In the genomic region with DNA sequence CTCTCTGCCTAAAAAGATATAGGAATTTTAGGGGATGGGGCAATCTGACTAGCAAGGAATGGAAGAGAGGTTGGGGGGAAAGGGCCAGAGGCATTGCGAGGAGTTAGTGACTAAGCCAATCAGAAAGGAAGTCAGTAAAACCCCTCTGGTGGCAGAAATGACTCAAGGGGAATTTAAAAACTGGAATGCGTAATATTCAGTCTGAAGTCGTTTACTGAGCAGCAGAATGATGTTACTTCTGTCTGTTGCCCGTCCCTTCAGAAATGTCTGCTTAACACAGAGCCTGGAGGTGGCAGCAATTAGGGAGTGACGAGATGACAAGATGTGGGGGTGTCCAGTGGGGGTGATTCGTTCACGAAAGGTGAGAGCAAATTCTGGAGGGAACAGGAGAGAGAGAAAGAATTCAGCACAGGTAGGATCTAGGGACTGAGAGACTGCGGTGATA, we compare ENCODE assay signal across 8 cellular contexts.
A peak's percentile ranks its signal among the peaks of the same experiment; 100 is the strongest.
DNase-seq lines count a peak whose midpoint lies in the region; ATAC-seq and TF ChIP-seq lines count a peak whose summit lies in the region.

No MANE protein-coding gene starts in this region.

- no peak overlapping the region for H3K27ac ChIP-seq in upper lobe of right lung

- H3K27me3 ChIP-seq in GM06990 (replicated peaks; ENCODE audit: control insufficient read depth, insufficient read depth, low read length) (no peaks in the 10 kb centered on the region), upper lobe of right lung (no peaks in the 10 kb centered on the region)

- TF ChIP-seq CTCF in GM06990 (IDR thresholded peaks at IDR 0.05; ENCODE audit: insufficient read depth, low read length, poor library complexity, severe bottlenecking) (peak; percentile 14), upper lobe of right lung (IDR thresholded peaks at IDR 0.05) (no peak)

- ATAC-seq in HG02588 (IDR thresholded peaks at IDR 0.05; ENCODE audit: unreplicated experiment) (peak; percentile 67), upper lobe of right lung (no peak)

- no peaks in the 10 kb centered on the region for H3K9me3 ChIP-seq in upper lobe of right lung

- peak overlapping the region; percentile 32 for H3K4me3 ChIP-seq in GM06990 (replicated peaks; ENCODE audit: low read depth, low read length)
- no peak overlapping the region for H3K4me3 ChIP-seq in upper lobe of right lung

- intact Hi-C loops in upper lobe of right lung (cut with DNase I) = loop anchor here (10.0 kb wide), 1 partner anchor 172 kb away; no protein-coding TSS in a partner anchor

- DNase-seq in GM06990 (ENCODE audit: extremely low read depth, insufficient read length) = peak; percentile 53
- peak; percentile 33 for DNase-seq in activated CD4-positive, CD25-positive, alpha-beta regulatory T cell treated with anti-CD3 and anti-CD28 coated beads, Interleukin-2, amount 50 U/mL, for 72 hours
- peak; percentile 71 for DNase-seq in iris pigment epithelial cell (ENCODE audit: low read depth)
- no peak for DNase-seq in NCI-H187 treated with DMSO at 0.1 percent for 48 hours (lab: John Stamatoyannopoulos, UW)
- DNase-seq in NCI-H82 treated with DMSO at 0.1 percent for 48 hours (lab: John Stamatoyannopoulos, UW; ENCODE audit: unreplicated experiment) = no peak
- DNase-seq in effector CD8-positive, alpha-beta T cell (lab: John Stamatoyannopoulos, UW) = no peak
- DNase-seq in upper lobe of right lung = no peak

- H3K4me1 ChIP-seq in upper lobe of right lung = peaks cover 11% of the 10 kb centered on the region

- H3K36me3 ChIP-seq in GM06990 (ENCODE audit: control insufficient read depth, insufficient read depth, low read length) = no peaks in the 10 kb centered on the region
- H3K36me3 ChIP-seq in upper lobe of right lung = no peaks in the 10 kb centered on the region

Comparison
In these comparisons a context has a peak if more than half of its experiments do, and no peak if none do; other contexts are left out.
1. DNase-seq: peak in GM06990 (single experiment), activated CD4-positive, CD25-positive, alpha-beta regulatory T cell treated with anti-CD3 and anti-CD28 coated beads, Interleukin-2, amount 50 U/mL, for 72 hours (single experiment) and iris pigment epithelial cell (single experiment); none in NCI-H187 treated with DMSO at 0.1 percent for 48 hours (single experiment), NCI-H82 treated with DMSO at 0.1 percent for 48 hours (single experiment), effector CD8-positive, alpha-beta T cell (single experiment) and upper lobe of right lung (single experiment).